Comparison of ENCODE assay signal across 1 cellular context in genomic region chr16:75239463-75240122, GRCh38.
TF ChIP-seq lines count a peak whose summit lies in the region.

No MANE protein-coding gene starts in this region.

TF ChIP-seq in K562, 482 proteins besides CTCF, POLR2A, EP300 and RAD21:
- TF ChIP-seq POLR2G (IDR thresholded peaks at IDR 0.05; ENCODE audit: low read depth, low read length) (peak; percentile 31), NFYB (IDR thresholded peaks at IDR 0.05; ENCODE audit: extremely low read depth, insufficient read length) (no peak), ETS2 (tag; IDR thresholded peaks at IDR 0.05; ENCODE audit: borderline replicate concordance, poor library complexity, severe bottlenecking) (no peak), HLTF (IDR thresholded peaks at IDR 0.05) (no peak)
